Comparison of ENCODE assay signal across 30 cellular contexts in the genomic region with DNA sequence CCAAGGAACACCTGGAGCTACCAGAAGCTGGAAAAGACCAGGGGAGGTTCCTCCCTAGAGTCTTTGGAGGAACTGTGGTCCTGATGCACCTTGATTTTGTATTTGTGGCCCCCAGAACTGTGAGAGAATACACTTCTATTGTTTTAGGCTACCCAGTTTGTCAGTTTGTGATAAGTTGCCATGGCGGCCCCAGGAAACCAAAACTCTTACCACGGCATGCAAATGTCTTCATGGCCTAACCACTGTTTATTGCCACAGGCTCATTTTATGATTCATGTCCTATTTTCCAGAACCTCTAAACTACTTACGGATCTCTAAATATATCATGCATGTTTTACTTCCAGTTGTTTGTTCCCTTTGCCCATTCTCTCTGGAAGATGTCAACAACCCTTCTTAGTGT.
"Had no signal": no experiment of that assay in that cellular context is flagged by ENCODE, and none has a peak within 500 bp of the region (broad histone marks: within the 10 kb centered on the region; RNA-seq: fewer than 3 reads in every experiment).

No MANE protein-coding gene starts in this region.

- DNase-seq: activated CD4-positive, alpha-beta T cell treated with anti-CD3 and anti-CD28 coated beads, Interleukin-2, amount 10 ng/mL, durations not matched to agents 24 days and 14 days; activated CD4-positive, alpha-beta T cell treated with anti-CD3 and anti-CD28 coated beads, Interleukin-2, amount 50 U/mL, for 4 hours; activated CD8-positive, alpha-beta T cell treated with anti-CD3 and anti-CD28 coated beads for 36 hours; activated effector memory CD4-positive, alpha-beta T cell treated with anti-CD3 and anti-CD28 coated beads, Interleukin-2, amount 50 U/mL, for 16 hours; activated naive CD4-positive, alpha-beta T cell; activated naive CD4-positive, alpha-beta T cell treated with anti-CD3 and anti-CD28 coated beads, Interleukin-2, amount 50 U/mL, for 16 hours; activated naive CD8-positive, alpha-beta T cell treated with anti-CD3 and anti-CD28 coated beads for 36 hours; activated T-cell treated with anti-CD3 and anti-CD28 coated beads, Interleukin-2, amount 50 U/mL, for 1 hour; activated T-cell treated with anti-CD3 and anti-CD28 coated beads, Interleukin-2, amount 50 U/mL, for 72 hours; amniotic stem cell; aorta; brain microvascular endothelial cell; central memory CD4-positive, alpha-beta T cell; KG1; NCI-H1092; NCI-H1436 treated with DMSO at 0.1 percent for 48 hours; NCI-H1694 treated with DMSO at 0.1 percent for 48 hours; NCI-H2029; NCI-H345; NCI-H524 treated with DMSO at 0.1 percent for 48 hours; NCI-H82; PC-3; Peyer's patch; SIG-M5; T-cell; T-helper 2 cell; T1000 had no signal

- ATAC-seq: activated CD8-positive, alpha-beta T cell treated with anti-CD3 and anti-CD28 coated beads for 36 hours; activated T-cell treated with anti-CD3 and anti-CD28 coated beads, Interleukin-2, amount 50 U/mL, for 72 hours; activated T-helper 17 cell treated with anti-CD3 and anti-CD28 coated beads, Interleukin-2, amount 50 U/mL, for 72 hours; PC-3; Right ventricle myocardium inferior; SK-N-SH treated with all-trans-retinoic acid at 6 μM for 48 hours; T-cell had no signal
